ENCODE assay signal across 20 cellular contexts in genomic region chr15:85172846-85173490, GRCh38.
DNase-seq lines count a peak whose midpoint lies in the region; ATAC-seq lines count a peak whose summit lies in the region.
"Had no signal": no experiment of that assay in that cellular context is flagged by ENCODE, and none has a peak within 500 bp of the region (broad histone marks: within the 10 kb centered on the region; RNA-seq: fewer than 3 reads in every experiment).

No MANE protein-coding gene starts in this region.

- H3K27ac ChIP-seq in esophagus (ENCODE audit: low read depth in 2 of 2, low read length in 1 of 2): peak overlapping the region; percentile 55 to 62
- H3K27ac ChIP-seq: 22Rv1, KMS-11 had no signal

- H3K9me3 ChIP-seq in esophagus (ENCODE audit: control insufficient read depth in 2 of 2, insufficient read depth in 1 of 2, low read depth in 1 of 2, low read length in 1 of 2): peaks cover 0 to 8% of the 10 kb centered on the region in 2 donors
- H3K9me3 ChIP-seq: BE2C had no signal

- 76 to 85% methylated on average over 6 of the region's 6 CpGs for whole genome bisulfite sequencing in esophagus, 2 donors

- DNase-seq in NCI-H524 (lab: John Stamatoyannopoulos, UW) (peak; percentile 1 to 23), NCI-H524 treated with DMSO at 0.1 percent for 48 hours (lab: John Stamatoyannopoulos, UW) (no peak), RPMI7951 (ENCODE audit: low read depth) (peak; percentile 79), head of caudate nucleus (no peak), NCI-H2196 (lab: John Stamatoyannopoulos, UW; ENCODE audit: unreplicated experiment) (no peak)
- no peak for DNase-seq in stimulated activated CD4-positive, alpha-beta T cell treated with anti-CD3 and anti-CD28 coated beads, Interleukin-2, amount 100 ng/mL, for 48 hours
- DNase-seq: BE2C; CD4-positive, alpha-beta T cell; DMS53; HCEC 1CT; NCI-H1105; NCI-H1694; NCI-H2107; NCI-H226; NCI-H526 treated with DMSO at 0.1 percent for 48 hours; SW 1271 had no signal

- no peaks in the 10 kb centered on the region for H3K27me3 ChIP-seq in esophagus (ENCODE audit: control insufficient read depth in 1 of 2, insufficient read depth in 2 of 2, low read length in 2 of 2)
- H3K27me3 ChIP-seq: BE2C had no signal

- H3K4me1 ChIP-seq in esophagus (ENCODE audit: control insufficient read depth in 2 of 2, insufficient read depth in 2 of 2, low read length in 1 of 2): peaks cover 0 to 7% of the 10 kb centered on the region in 2 donors
- H3K4me1 ChIP-seq: BE2C had no signal

- ATAC-seq in HG02970 (IDR thresholded peaks at IDR 0.05; ENCODE audit: low FRiP score, unreplicated experiment): no peak

- no peak overlapping the region for H3K4me3 ChIP-seq in esophagus (ENCODE audit: low read depth in 1 of 2, low read length in 2 of 2)

- no peaks in the 10 kb centered on the region for H3K36me3 ChIP-seq in esophagus (ENCODE audit: control insufficient read depth in 2 of 2, insufficient read depth in 2 of 2, low read length in 1 of 2)
- H3K36me3 ChIP-seq: BE2C had no signal

- intact Hi-C loops in head of caudate nucleus (cut with DNase I): no loop called here

Comparison
In these comparisons a context has a peak if more than half of its experiments do, and no peak if none do; other contexts are left out.
1. DNase-seq: peak in NCI-H524 (2 of 2) and RPMI7951 (single experiment); none in NCI-H524 treated with DMSO at 0.1 percent for 48 hours (single experiment), head of caudate nucleus (0 of 42), stimulated activated CD4-positive, alpha-beta T cell treated with anti-CD3 and anti-CD28 coated beads, Interleukin-2, amount 100 ng/mL, for 48 hours (0 of 2) and NCI-H2196 (single experiment).